Comparison of ENCODE assay signal across 8 cellular contexts in the genomic region with DNA sequence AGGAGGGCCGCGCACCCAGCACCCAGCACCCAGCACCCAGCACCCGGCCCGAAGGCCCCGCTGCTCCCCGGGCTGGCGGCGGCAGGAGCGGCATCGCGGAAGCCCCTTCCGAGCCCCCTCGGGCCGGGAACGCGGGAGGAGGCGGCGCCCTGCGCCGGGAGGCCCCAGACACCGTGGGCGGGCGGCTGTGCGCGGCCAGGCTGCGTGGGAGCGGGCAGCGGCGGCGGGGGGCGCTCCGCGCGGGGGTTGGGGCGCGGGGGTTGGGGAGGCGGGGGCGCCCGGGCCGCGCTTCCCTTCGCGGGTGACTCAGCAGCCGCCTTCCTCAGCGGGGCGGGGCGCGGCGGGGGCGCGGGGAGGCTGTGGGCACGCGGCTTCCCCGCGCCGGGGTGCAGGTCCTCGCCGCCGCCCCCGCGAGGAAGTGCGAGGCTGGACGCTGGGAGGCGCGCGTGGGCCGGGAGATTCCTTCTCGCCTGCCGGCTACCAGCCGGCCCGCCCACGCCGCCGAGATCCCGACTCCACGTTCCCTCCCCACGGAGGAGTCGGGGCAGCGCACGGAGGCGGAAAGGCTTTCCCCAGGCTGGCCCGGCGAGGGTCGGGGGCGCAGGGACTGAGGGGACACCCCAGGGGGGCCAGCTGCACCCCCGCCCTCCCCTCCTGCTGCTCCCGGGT.
DNase-seq lines count a peak whose midpoint lies in the region; TF ChIP-seq lines count a peak whose summit lies in the region.
"Not testable (repeated sequence)": the region's sequence is repeated elsewhere in the genome, so short reads cannot be mapped to it uniquely, and the experiment has no call there.

No MANE protein-coding gene starts in this region.

- H3K14ac ChIP-seq in H9 (ENCODE audit: insufficient read depth, low read length), result not testable (repeated sequence)

- no CpG with 5 or more reads among the region's 87 CpGs for WGBS in H9 (ENCODE audit: extremely low coverage, insufficient read length, low lambda C conversion rate)
- WGBS in endodermal cell (ENCODE audit: insufficient coverage in 1 of 2, insufficient read length in 1 of 2), 2 experiments, result 17 to 24% methylated on average over 31 to 79 of the region's 87 CpGs

- H3K36me3 ChIP-seq in endodermal cell (ENCODE audit: control insufficient read depth, insufficient read depth, low read length), result not testable (repeated sequence)

- not testable (repeated sequence) for H3K9me3 ChIP-seq in H9 (ENCODE audit: control insufficient read depth, low read depth, low read length); endodermal cell (ENCODE audit: control insufficient read depth, low read length)

- TF ChIP-seq CTCF in H9 (conservative IDR thresholded peaks at IDR 0.05); endodermal cell (conservative IDR thresholded peaks at IDR 0.05): not testable (repeated sequence)

- H3T11ph ChIP-seq in H9 (ENCODE audit: low read length), result not testable (repeated sequence)

- H2BK120ac ChIP-seq in H9 (ENCODE audit: low read depth, low read length, poor library complexity, severe bottlenecking), result not testable (repeated sequence)

- H3K4me1 ChIP-seq in H9 (ENCODE audit: insufficient read depth, low read length); endodermal cell (ENCODE audit: control insufficient read depth, insufficient read depth, low read length): not testable (repeated sequence)

- DNase-seq in AG20443 (ENCODE audit: low spot score), result peak; percentile 66
- DNase-seq in H9, result not testable (repeated sequence)
- DNase-seq in T-helper 2 cell treated with Interferon-gamma antibody and Interleukin-4, amounts not matched to agents 5 μg/mL and 100 μg/mL, for 36 hours (ENCODE audit: low spot score), result peak; percentile 19
- peak; percentile 16 for DNase-seq in activated T-helper 9 cell treated with anti-CD3 and anti-CD28 coated beads, Interleukin-2, amount 50 U/mL, for 16 hours (ENCODE audit: low read depth)
- peak; percentile 56 for DNase-seq in endodermal cell
- peak; percentile 22 for DNase-seq in iris pigment epithelial cell (ENCODE audit: low read depth)
- peak; percentile 36 for DNase-seq in occipital lobe (lab: John Stamatoyannopoulos, UW)
- peak; percentile 45 to 53 for DNase-seq in stimulated activated CD8-positive, alpha-beta memory T cell treated with anti-CD3 and anti-CD28 coated beads, Interleukin-15, amount 100 ng/mL, for 4 hours (ENCODE audit: low read depth in 2 of 2)

- not testable (repeated sequence) for H3K4ac ChIP-seq in H9 (ENCODE audit: low read depth, low read length)

- H3K23me2 ChIP-seq in H9 (ENCODE audit: insufficient read length, low read depth, low read length, poor library complexity, severe bottlenecking), result not testable (repeated sequence)

- not testable (repeated sequence) for H3K27me3 ChIP-seq in H9 (ENCODE audit: insufficient read depth, low read length)
- peaks cover 38% of the 10 kb centered on the region for H3K27me3 ChIP-seq in endodermal cell (ENCODE audit: control insufficient read depth, insufficient read depth, low read length, poor library complexity, severe bottlenecking)

- not testable (repeated sequence) for H4K20me1 ChIP-seq in H9 (ENCODE audit: control insufficient read depth, insufficient read depth, insufficient read length)

- not testable (repeated sequence) for H4K5ac ChIP-seq in H9 (ENCODE audit: insufficient read length, low read depth, low read length)

- not testable (repeated sequence) for H2BK20ac ChIP-seq in H9 (ENCODE audit: low read depth, low read length, poor library complexity, severe bottlenecking)

- not testable (repeated sequence) for H3K4me2 ChIP-seq in H9 (ENCODE audit: insufficient read depth, insufficient read length, low read length)

- H3K79me2 ChIP-seq in H9 (ENCODE audit: insufficient read depth, low read length), result not testable (repeated sequence)

- not testable (repeated sequence) for H3K79me1 ChIP-seq in H9 (ENCODE audit: insufficient read depth, low read depth, low read length, poor library complexity, severe bottlenecking)

- not testable (repeated sequence) for H4K8ac ChIP-seq in H9 (replicated peaks; ENCODE audit: insufficient read length, low read depth, low read length)

- H2BK12ac ChIP-seq in H9 (ENCODE audit: insufficient read length, low read depth, low read length), result not testable (repeated sequence)

- H3K23ac ChIP-seq in H9 (ENCODE audit: insufficient read length, low read depth, low read length), result not testable (repeated sequence)

- not testable (repeated sequence) for H3K27ac ChIP-seq in H9 (ENCODE audit: insufficient read length, low read depth, low read length); endodermal cell (ENCODE audit: low read depth, low read length)

- not testable (repeated sequence) for H4K91ac ChIP-seq in H9 (ENCODE audit: insufficient read length, low read depth, low read length)

- H3K27me3 Mint-ChIP-seq in H9 (ENCODE audit: low read depth) (peaks cover 47% of the 10 kb centered on the region), endodermal cell (ENCODE audit: insufficient read depth) (peaks cover 33% of the 10 kb centered on the region)
- H3K27me3 Mint-ChIP-seq in T-helper 2 cell treated with Interferon-gamma antibody and Interleukin-4, amounts not matched to agents 5 μg/mL and 100 μg/mL, for 36 hours (ENCODE audit: low read depth), result peaks cover 25% of the 10 kb centered on the region

- not testable (repeated sequence) for H3K4me3 ChIP-seq in endodermal cell (ENCODE audit: low read length)

- H3K9me3 Mint-ChIP-seq in H9; T-helper 2 cell treated with Interferon-gamma antibody and Interleukin-4, amounts not matched to agents 5 μg/mL and 100 μg/mL, for 36 hours; endodermal cell: not testable (repeated sequence)

- not testable (repeated sequence) for H3K18ac ChIP-seq in H9 (ENCODE audit: insufficient read length, low read depth, low read length)

- H3K4me3 Mint-ChIP-seq in H9, result peak overlapping the region; percentile 49 to 75
- H3K4me3 Mint-ChIP-seq in T-helper 2 cell treated with Interferon-gamma antibody and Interleukin-4, amounts not matched to agents 5 μg/mL and 100 μg/mL, for 36 hours, result not testable (repeated sequence)
- H3K4me3 Mint-ChIP-seq in endodermal cell, result peak overlapping the region; percentile 55

- not testable (repeated sequence) for H2AFZ ChIP-seq in H9 (ENCODE audit: low read length)

- not testable (repeated sequence) for H2AK5ac ChIP-seq in H9 (ENCODE audit: insufficient read length, low read length)

- not testable (repeated sequence) for H3K4me1 Mint-ChIP-seq in H9; T-helper 2 cell treated with Interferon-gamma antibody and Interleukin-4, amounts not matched to agents 5 μg/mL and 100 μg/mL, for 36 hours (ENCODE audit: low read depth); endodermal cell

- not testable (repeated sequence) for H3K56ac ChIP-seq in H9 (ENCODE audit: insufficient read length, low read depth, low read length)

- H3K9ac ChIP-seq in H9 (ENCODE audit: extremely low read depth, insufficient read length, low read length); endodermal cell (ENCODE audit: extremely low read depth, low read length, poor library complexity, severe bottlenecking): not testable (repeated sequence)

- not testable (repeated sequence) for H2BK5ac ChIP-seq in H9 (ENCODE audit: insufficient read length, low read length)

- H2BK15ac ChIP-seq in H9 (ENCODE audit: low read depth, low read length), result not testable (repeated sequence)

- H3K27ac Mint-ChIP-seq in H9; T-helper 2 cell treated with Interferon-gamma antibody and Interleukin-4, amounts not matched to agents 5 μg/mL and 100 μg/mL, for 36 hours; endodermal cell: not testable (repeated sequence)

- H3K36me3 Mint-ChIP-seq in H9 (ENCODE audit: insufficient read depth in 1 of 3, low read depth in 3 of 3); T-helper 2 cell treated with Interferon-gamma antibody and Interleukin-4, amounts not matched to agents 5 μg/mL and 100 μg/mL, for 36 hours (ENCODE audit: low read depth); endodermal cell (ENCODE audit: low read depth): not testable (repeated sequence)
